In genomic region chr14:39432179-39432618, GRCh38 we compare ENCODE assay signal across 8 cellular contexts. TPM values are rescaled to one million over a fixed set of nuclear protein-coding genes. Genes with fewer than 3 reads are reported as not detected.
DNase-seq lines count a peak whose midpoint lies in the region; ATAC-seq, FAIRE-seq and TF ChIP-seq lines count a peak whose summit lies in the region.

Gene FBXO33, minus strand, starts transcription at chr14:39432433. Its CDS starts 271 bp downstream, at chr14:39432162.

- H3K4me1 Mint-ChIP-seq in activated T-helper 2 cell treated with anti-CD3 and anti-CD28 coated beads, Interferon-gamma antibody, Interleukin-2, Interleukin-4, amounts not matched to agents 10 μg/mL and 5 μg/mL and 100 μg/mL, durations not matched to agents 14 hours and 24 hours and 36 hours (ENCODE audit: low read depth): peaks cover 35% of the 10 kb centered on the region
- H3K4me1 Mint-ChIP-seq in natural killer cell: peaks cover 43 to 52% of the 10 kb centered on the region in 2 donors

- POLR2A ChIA-PET in RWPE1 (lab: Yijun Ruan, JAX; ENCODE audit: low non-redundant PET): interaction anchor here (0.9 to 1.5 kb wide), 4 partner anchors 8 to 329 kb away, joined by 3 to 5 read pairs (median 4); partner anchors contain the start of genes SEC23A and TRAPPC6B

- TF ChIP-seq POLR2A in H54 (IDR thresholded peaks at IDR 0.05; ENCODE audit: low read depth, low read length): no peak

- H2AFZ ChIP-seq in DND-41 (ENCODE audit: low read depth, low read length): peak within 1 kb of the TSS; percentile 92

- intact Hi-C loops in activated T-helper 2 cell treated with anti-CD3 and anti-CD28 coated beads, Interferon-gamma antibody, Interleukin-2, Interleukin-4, amounts not matched to agents 10 μg/mL and 5 μg/mL and 100 μg/mL, durations not matched to agents 14 hours and 24 hours and 36 hours (cut with micrococcal nuclease): loop anchor here (1.0 to 5.0 kb wide), 6 partner anchors 17 to 329 kb away; partner anchors contain the start of genes PNN and SEC23A
- intact Hi-C loops in natural killer cell (cut with micrococcal nuclease): loop anchor here (1.0 to 5.0 kb wide), 2 partner anchors 165 to 330 kb away; partner anchors contain the start of gene SEC23A

- no peaks in the 10 kb centered on the region for H3K27me3 ChIP-seq in DND-41 (ENCODE audit: insufficient read depth, low read length, poor library complexity)

- TF ChIP-seq CTCF in DND-41 (IDR thresholded peaks at IDR 0.05; ENCODE audit: borderline replicate concordance, extremely low read depth, low read length, poor library complexity, severe bottlenecking): no peak
- no peak for TF ChIP-seq CTCF in RWPE1 (conservative IDR thresholded peaks at IDR 0.05; ENCODE audit: low read depth)
- no peak for TF ChIP-seq CTCF in natural killer cell (IDR thresholded peaks at IDR 0.05)

- no peaks in the 10 kb centered on the region for H3K9me3 ChIP-seq in DND-41 (ENCODE audit: insufficient read depth, low read length, severe bottlenecking)

- no peaks in the 10 kb centered on the region for H3K27me3 Mint-ChIP-seq in activated T-helper 2 cell treated with anti-CD3 and anti-CD28 coated beads, Interferon-gamma antibody, Interleukin-2, Interleukin-4, amounts not matched to agents 10 μg/mL and 5 μg/mL and 100 μg/mL, durations not matched to agents 14 hours and 24 hours and 36 hours (ENCODE audit: low read depth)
- H3K27me3 Mint-ChIP-seq in natural killer cell (ENCODE audit: low read depth in 2 of 2): no peaks in the 10 kb centered on the region

- no peaks in the 10 kb centered on the region for H3K36me3 Mint-ChIP-seq in activated T-helper 2 cell treated with anti-CD3 and anti-CD28 coated beads, Interferon-gamma antibody, Interleukin-2, Interleukin-4, amounts not matched to agents 10 μg/mL and 5 μg/mL and 100 μg/mL, durations not matched to agents 14 hours and 24 hours and 36 hours (ENCODE audit: low read depth)
- no peaks in the 10 kb centered on the region for H3K36me3 Mint-ChIP-seq in natural killer cell

- H3K4me3 Mint-ChIP-seq in activated T-helper 2 cell treated with anti-CD3 and anti-CD28 coated beads, Interferon-gamma antibody, Interleukin-2, Interleukin-4, amounts not matched to agents 10 μg/mL and 5 μg/mL and 100 μg/mL, durations not matched to agents 14 hours and 24 hours and 36 hours (ENCODE audit: low read depth): peak within 1 kb of the TSS; percentile 99
- peak within 1 kb of the TSS; percentile 100 for H3K4me3 Mint-ChIP-seq in natural killer cell

- ATAC-seq in DND-41 (ENCODE audit: insufficient read depth, low read depth) (peak; percentile 87), natural killer cell (peak; percentile 84 to 93 (median 86))

- H3K27ac Mint-ChIP-seq in activated T-helper 2 cell treated with anti-CD3 and anti-CD28 coated beads, Interferon-gamma antibody, Interleukin-2, Interleukin-4, amounts not matched to agents 10 μg/mL and 5 μg/mL and 100 μg/mL, durations not matched to agents 14 hours and 24 hours and 36 hours: peak within 1 kb of the TSS; percentile 100
- H3K27ac Mint-ChIP-seq in natural killer cell: peak within 1 kb of the TSS; percentile 100

- H3K9ac ChIP-seq in DND-41 (ENCODE audit: low read depth, low read length): peak within 1 kb of the TSS; percentile 78

- peaks cover 46% of the 10 kb centered on the region for H3K79me2 ChIP-seq in DND-41 (ENCODE audit: insufficient read depth, low read length)

- H3K36me3 ChIP-seq in DND-41 (ENCODE audit: insufficient read depth, low read length): peaks cover 3% of the 10 kb centered on the region

- CTCF ChIA-PET in RWPE1 (lab: Yijun Ruan, JAX): interaction anchor here (0.6 kb wide), 1 partner anchor 10 kb away, joined by 3 read pairs; no protein-coding TSS in a partner anchor

- FAIRE-seq in H54 (lab: Jason Lieb, UNC): no peak

- no peaks in the 10 kb centered on the region for H3K9me3 Mint-ChIP-seq in activated T-helper 2 cell treated with anti-CD3 and anti-CD28 coated beads, Interferon-gamma antibody, Interleukin-2, Interleukin-4, amounts not matched to agents 10 μg/mL and 5 μg/mL and 100 μg/mL, durations not matched to agents 14 hours and 24 hours and 36 hours
- no peaks in the 10 kb centered on the region for H3K9me3 Mint-ChIP-seq in natural killer cell

- H3K4me3 ChIP-seq in DND-41 (ENCODE audit: low read depth in 1 of 2, low read length in 2 of 2): peak within 1 kb of the TSS; percentile 78 to 82

- H3K4me1 ChIP-seq in DND-41 (ENCODE audit: insufficient read depth, low read length): peaks cover 38% of the 10 kb centered on the region

- peak within 1 kb of the TSS; percentile 79 for H3K4me2 ChIP-seq in DND-41 (ENCODE audit: insufficient read depth, low read length)

- H4K20me1 ChIP-seq in DND-41 (ENCODE audit: insufficient read depth, low read length): peaks cover 24% of the 10 kb centered on the region

- peak; percentile 97 for DNase-seq in DND-41
- DNase-seq in H54 (ENCODE audit: insufficient read length, low spot score): peak; percentile 76
- peak; percentile 96 for DNase-seq in LoVo (ENCODE audit: low spot score)
- peak; percentile 88 for DNase-seq in RWPE1 (ENCODE audit: low spot score)
- peak; percentile 97 for DNase-seq in activated T-helper 2 cell treated with anti-CD3 and anti-CD28 coated beads, Interferon-gamma antibody, Interleukin-2, Interleukin-4, amounts not matched to agents 10 μg/mL and 5 μg/mL and 100 μg/mL, durations not matched to agents 14 hours and 24 hours and 36 hours (ENCODE audit: low spot score)
- peak; percentile 95 for DNase-seq in fibroblast of peridontal ligament (ENCODE audit: extremely low read depth)
- DNase-seq in natural killer cell: peak; percentile 96
- DNase-seq in stimulated activated naive CD4-positive, alpha-beta T cell (lab: John Stamatoyannopoulos, UW): peak; percentile 93 to 100 (median 96)

- peak within 1 kb of the TSS; percentile 98 for H3K27ac ChIP-seq in DND-41 (ENCODE audit: low read length)
- H3K27ac ChIP-seq in RWPE1: peak within 1 kb of the TSS; percentile 96

RNA-seq across cellular contexts. Expression of gene FBXO33, which starts in this region (rescaled TPM):
- 15.7 and 16.2 TPM in 2 replicates for total RNA-seq in activated T-helper 2 cell treated with anti-CD3 and anti-CD28 coated beads, Interferon-gamma antibody, Interleukin-2, Interleukin-4, amounts not matched to agents 10 μg/mL and 5 μg/mL and 100 μg/mL, durations not matched to agents 14 hours and 24 hours and 36 hours
- total RNA-seq in natural killer cell: 10 to 100 TPM; 45.7 to 54.1 (median 50.2) TPM

Comparison
In these comparisons a context has a peak if more than half of its experiments do, and no peak if none do; other contexts are left out.
1. Peak in every context shown above with its lines: DNase-seq, ATAC-seq, H3K4me3 ChIP-seq and H3K27ac ChIP-seq.